ENCODE assay signal across 1 cellular context in the genomic region with DNA sequence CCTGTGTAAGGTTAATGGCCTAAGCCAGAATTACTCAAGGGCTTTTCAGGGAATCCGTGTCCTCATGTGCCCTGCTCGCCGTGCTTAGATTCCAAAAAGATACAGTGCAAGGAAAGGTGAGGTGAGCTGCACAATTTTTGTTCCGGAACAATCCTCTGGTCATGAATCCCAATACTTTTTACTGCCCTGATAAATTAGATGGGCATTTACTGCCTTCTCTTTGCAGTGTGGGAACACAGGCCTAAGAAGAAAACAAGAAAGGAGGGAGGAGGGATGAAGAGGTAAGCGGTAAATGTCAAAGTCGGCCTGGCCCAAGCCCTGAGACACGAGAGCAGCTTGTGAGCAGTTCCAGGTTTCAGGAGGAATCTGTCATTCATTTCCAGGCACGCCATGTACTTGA.
TF ChIP-seq lines count a peak whose summit lies in the region.

No MANE protein-coding gene starts in this region.

TF ChIP-seq in H1, 55 proteins besides CTCF, POLR2A, EP300 and RAD21 (continued from another document):
- TF ChIP-seq SIX5 (IDR thresholded peaks at IDR 0.05; ENCODE audit: low read depth, low read length): no peak
- TF ChIP-seq RFX5 (IDR thresholded peaks at IDR 0.05; ENCODE audit: borderline replicate concordance, low read depth, low read length): no peak
- TF ChIP-seq TBP (IDR thresholded peaks at IDR 0.05; ENCODE audit: low read depth, low read length): no peak
- TF ChIP-seq SP1 (IDR thresholded peaks at IDR 0.05; ENCODE audit: low read depth, low read length): no peak
- TF ChIP-seq POLR2AphosphoS5 (IDR thresholded peaks at IDR 0.05; ENCODE audit: low read depth, low read length): no peak
- no peak for TF ChIP-seq RNF2 (IDR thresholded peaks at IDR 0.05; ENCODE audit: borderline replicate concordance, low read depth, low read length, missing control alignments, poor library complexity, severe bottlenecking)
